8 cellular contexts compared by ENCODE assay signal in the genomic region with DNA sequence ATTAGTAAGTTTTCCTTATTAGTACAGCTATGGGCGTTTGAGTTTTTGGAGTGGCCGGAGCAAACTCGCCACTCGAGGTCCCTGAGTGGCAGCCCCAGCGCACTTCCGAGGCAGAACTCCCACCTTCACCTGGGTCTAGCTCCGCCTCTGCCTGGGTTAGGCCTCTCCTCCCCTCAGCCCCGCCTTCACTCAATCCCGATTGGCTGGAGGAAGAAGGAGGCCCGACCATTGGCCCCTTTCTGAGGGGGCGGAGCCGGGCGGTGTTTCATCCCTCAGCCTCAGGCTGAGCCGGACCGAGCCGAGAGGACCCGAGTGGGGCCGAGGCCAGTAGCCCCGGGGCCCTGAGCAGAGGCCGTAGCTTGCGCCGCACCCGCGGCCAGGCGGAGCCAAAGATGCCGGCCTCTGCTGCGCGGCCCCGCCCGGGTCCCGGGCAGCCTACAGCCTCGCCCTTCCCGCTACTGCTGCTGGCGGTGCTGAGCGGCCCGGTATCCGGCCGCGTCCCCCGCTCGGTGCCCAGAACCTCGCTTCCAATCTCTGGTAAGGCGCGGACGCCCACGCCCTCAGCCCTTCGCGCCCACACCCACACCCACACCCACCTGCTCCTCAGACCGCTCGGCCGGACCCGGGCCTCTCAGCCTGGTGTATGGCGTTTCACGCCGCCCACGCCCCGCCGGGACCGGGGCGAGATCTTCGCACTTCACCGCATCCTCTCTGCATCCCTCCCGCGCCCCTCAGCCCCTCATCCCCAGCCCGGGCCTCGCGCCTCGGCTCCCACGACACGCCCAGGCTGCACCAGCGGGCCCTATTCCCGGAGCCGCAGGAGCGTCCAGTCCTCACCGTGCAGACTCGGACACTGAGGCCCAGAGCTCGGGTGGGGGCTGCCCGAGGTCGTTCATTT. TPM values are rescaled to one million over a fixed set of nuclear protein-coding genes. Genes with fewer than 3 reads are reported as not detected.
DNase-seq lines count a peak whose midpoint lies in the region; ATAC-seq and TF ChIP-seq lines count a peak whose summit lies in the region.

SEMA4F (plus strand) TSS at position 263 of the 898 bp plus-strand sequence; CDS start at position 393, 130 bp downstream.

- H3K4me3 Mint-ChIP-seq in type B pancreatic cell: peak within 1 kb of the TSS; percentile 87

- peaks cover 9% of the 10 kb centered on the region for H3K4me1 Mint-ChIP-seq in type B pancreatic cell (ENCODE audit: unreplicated experiment)

- intact Hi-C loops in cardiac septum (cut with DNase I): loop anchor here (10.0 kb wide), 1 partner anchor 129 kb away; the partner anchor contains the start of genes AUP1, DQX1 and HTRA2

- DNase-seq in NCI-H1417 (lab: John Stamatoyannopoulos, UW): peak; percentile 92 to 100 (median 99)
- DNase-seq in SW 1271 (lab: John Stamatoyannopoulos, UW): peak; percentile 90 to 96
- peak; percentile 98 for DNase-seq in adipocyte (ENCODE audit: low read depth)
- DNase-seq in cardiac septum (ENCODE audit: low spot score): peak; percentile 97
- peak; percentile 98 for DNase-seq in pons (ENCODE audit: low spot score)
- DNase-seq in type B pancreatic cell (ENCODE audit: extremely low spot score, unreplicated experiment): peak; percentile 96

- no peaks in the 10 kb centered on the region for H3K9me3 Mint-ChIP-seq in type B pancreatic cell

- peak within 1 kb of the TSS; percentile 85 for H3K9ac ChIP-seq in adipocyte (ENCODE audit: low read length)

- H3K36me3 Mint-ChIP-seq in type B pancreatic cell: peaks cover 4% of the 10 kb centered on the region

- H3K9me3 ChIP-seq in adipocyte (ENCODE audit: control insufficient read depth, low read length): no peaks in the 10 kb centered on the region

- H3K27me3 Mint-ChIP-seq in type B pancreatic cell: peaks cover 16% of the 10 kb centered on the region

- peaks cover 8% of the 10 kb centered on the region for H3K4me1 ChIP-seq in adipocyte (ENCODE audit: control insufficient read depth, insufficient read depth, low read length)

- ATAC-seq in HG02763 (IDR thresholded peaks at IDR 0.05; ENCODE audit: unreplicated experiment): peak; percentile 100

- H3K27ac Mint-ChIP-seq in type B pancreatic cell: peak within 1 kb of the TSS; percentile 59

- peak within 1 kb of the TSS; percentile 81 for H3K4me3 ChIP-seq in GM12875 (ENCODE audit: low read depth, low read length)
- H3K4me3 ChIP-seq in adipocyte (ENCODE audit: low read length): peak within 1 kb of the TSS; percentile 83

- TF ChIP-seq CTCF in GM12875 (IDR thresholded peaks at IDR 0.05; ENCODE audit: borderline replicate concordance, insufficient read depth, low read depth, low read length): no peak
- TF ChIP-seq CTCF in type B pancreatic cell (conservative IDR thresholded peaks at IDR 0.05): no peak

- H3K27me3 ChIP-seq in adipocyte (replicated peaks; ENCODE audit: control insufficient read depth, insufficient read depth, low read length): peaks cover 6% of the 10 kb centered on the region

- H3K36me3 ChIP-seq in adipocyte (ENCODE audit: control insufficient read depth, insufficient read depth, low read length, severe bottlenecking): no peaks in the 10 kb centered on the region

RNA-seq across cellular contexts. Expression of gene SEMA4F, which starts in this region (rescaled TPM):
- total RNA-seq in cardiac septum: 3.0 TPM
- 7.1 and 17.0 TPM in 2 replicates for total RNA-seq in type B pancreatic cell (ENCODE audit: low replicate concordance)

Comparison
In these comparisons a context has a peak if more than half of its experiments do, and no peak if none do; other contexts are left out.
1. Peak in every context shown above with its lines: DNase-seq, ATAC-seq and H3K4me3 ChIP-seq.